In genomic region chr2:226136739-226137138, GRCh38 we compare ENCODE assay signal across 16 cellular contexts.
DNase-seq lines count a peak whose midpoint lies in the region; ATAC-seq and TF ChIP-seq lines count a peak whose summit lies in the region.
"Had no signal": no experiment of that assay in that cellular context is flagged by ENCODE, and none has a peak within 500 bp of the region (broad histone marks: within the 10 kb centered on the region; RNA-seq: fewer than 3 reads in every experiment).

No MANE protein-coding gene starts in this region.

- no peaks in the 10 kb centered on the region for H3K36me3 Mint-ChIP-seq in activated naive CD8-positive, alpha-beta T cell treated with anti-CD3 and anti-CD28 coated beads for 36 hours
- H3K36me3 Mint-ChIP-seq: IgD-negative memory B cell had no signal

- no peak for TF ChIP-seq CTCF in 22Rv1 (IDR thresholded peaks at IDR 0.05)
- no peak for TF ChIP-seq CTCF in epithelial cell of esophagus (IDR thresholded peaks at IDR 0.05; ENCODE audit: insufficient read depth, low read depth, low read length, missing control alignments)

- peaks cover 7% of the 10 kb centered on the region for H3K27me3 Mint-ChIP-seq in activated naive CD8-positive, alpha-beta T cell treated with anti-CD3 and anti-CD28 coated beads for 36 hours
- H3K27me3 Mint-ChIP-seq: IgD-negative memory B cell had no signal

- no peaks in the 10 kb centered on the region for H3K4me1 Mint-ChIP-seq in activated naive CD8-positive, alpha-beta T cell treated with anti-CD3 and anti-CD28 coated beads for 36 hours

- no peak overlapping the region for H3K4me3 ChIP-seq in Jurkat, Clone E6-1 (ENCODE audit: low read length)
- no peak overlapping the region for H3K4me3 ChIP-seq in epithelial cell of esophagus (ENCODE audit: low read length)
- H3K4me3 ChIP-seq: skin epidermis had no signal

- ATAC-seq in GM19438 (IDR thresholded peaks at IDR 0.05; ENCODE audit: low read depth, unreplicated experiment): peak; percentile 61

- H3K4me3 Mint-ChIP-seq in activated naive CD8-positive, alpha-beta T cell treated with anti-CD3 and anti-CD28 coated beads for 36 hours: no peak overlapping the region
- H3K4me3 Mint-ChIP-seq: H9 had no signal

- H3K9me3 Mint-ChIP-seq in activated naive CD8-positive, alpha-beta T cell treated with anti-CD3 and anti-CD28 coated beads for 36 hours: no peaks in the 10 kb centered on the region
- H3K9me3 Mint-ChIP-seq: H9 had no signal

- peak overlapping the region; percentile 14; the same call in 1 of the 2 replicates for H3K27ac ChIP-seq in 22Rv1

- peak; percentile 18 for DNase-seq in Jurkat, Clone E6-1 (ENCODE audit: low read depth, low spot score)
- DNase-seq in epithelial cell of esophagus (ENCODE audit: low read depth) (peak; percentile 84), NCI-H446 (lab: John Stamatoyannopoulos, UW) (no peak)
- DNase-seq in stimulated activated CD4-positive, alpha-beta T cell treated with anti-CD3 and anti-CD28 coated beads, Interleukin-4, amount 100 ng/mL, for 4 hours: no peak
- no peak for DNase-seq in NK-92 treated with Interleukin-12 subunit alpha and Interleukin-12 subunit beta, amount 100 ng/mL, for 24 hours (lab: John Stamatoyannopoulos, UW)
- no peak for DNase-seq in activated naive CD8-positive, alpha-beta T cell treated with anti-CD3 and anti-CD28 coated beads for 36 hours
- DNase-seq: activated T-cell treated with anti-CD3 and anti-CD28 coated beads, Interleukin-2, amount 50 U/mL, for 48 hours; central memory CD4-positive, alpha-beta T cell; foreskin melanocyte; H9; NCI-H510A; T-helper 9 cell had no signal

- no peak overlapping the region for H3K27ac Mint-ChIP-seq in activated naive CD8-positive, alpha-beta T cell treated with anti-CD3 and anti-CD28 coated beads for 36 hours
- H3K27ac Mint-ChIP-seq: H9 had no signal

Comparison
In these comparisons a context has a peak if more than half of its experiments do, and no peak if none do; other contexts are left out.
1. DNase-seq: peak in Jurkat, Clone E6-1 (single experiment) and epithelial cell of esophagus (single experiment); none in stimulated activated CD4-positive, alpha-beta T cell treated with anti-CD3 and anti-CD28 coated beads, Interleukin-4, amount 100 ng/mL, for 4 hours (0 of 2), NK-92 treated with Interleukin-12 subunit alpha and Interleukin-12 subunit beta, amount 100 ng/mL, for 24 hours (single experiment), NCI-H446 (0 of 2) and activated naive CD8-positive, alpha-beta T cell treated with anti-CD3 and anti-CD28 coated beads for 36 hours (single experiment).